ENCODE assay signal across 16 cellular contexts in genomic region chr12:27800819-27801218, GRCh38. TPM values are rescaled to one million over a fixed set of nuclear protein-coding genes. Genes with fewer than 3 reads are reported as not detected.
"Had no signal": no experiment of that assay in that cellular context is flagged by ENCODE, and none has a peak within 500 bp of the region (broad histone marks: within the 10 kb centered on the region; RNA-seq: fewer than 3 reads in every experiment).

No MANE protein-coding gene starts in this region.

- DNase-seq: activated CD4-positive, alpha-beta T cell treated with anti-CD3 and anti-CD28 coated beads for 4 hours; activated CD8-positive, alpha-beta memory T cell treated with anti-CD3 and anti-CD28 coated beads, Interleukin-2, amount 50 U/mL, for 4 hours; activated effector memory CD4-positive, alpha-beta T cell treated with anti-CD3 and anti-CD28 coated beads, Interleukin-2, amount 50 U/mL, for 16 hours; amniotic stem cell; colonic mucosa; pancreas; Right ventricle myocardium superior; stomach; testis; upper lobe of left lung had no signal

- ATAC-seq: left lobe of liver, sciatic nerve had no signal

RNA-seq across cellular contexts. Expression of gene MANSC4, which starts 20.8 kb away (rescaled TPM):
- total RNA-seq: cardiac septum; colonic mucosa; esophagus mucosa; left lobe of liver; lung microvascular endothelial cell; Right ventricle myocardium superior; sciatic nerve; stomach; T-helper 1 cell treated with Interleukin-12 subunit alpha and Interleukin-12 subunit beta and Interleukin-4 antibody, amounts not matched to agents 30 ng/mL and 1 ng/mL, for 36 hours; upper lobe of left lung had no signal
- polyA plus RNA-seq: stomach had no signal
